Comparison of ENCODE assay signal across 1 cellular context in genomic region chr9:92295240-92295790, GRCh38.
TF ChIP-seq lines count a peak whose summit lies in the region.

No MANE protein-coding gene starts in this region.

TF ChIP-seq in SK-N-SH, 30 proteins besides CTCF, POLR2A, EP300 and RAD21 (continued from another document):
- no peak for TF ChIP-seq POLR2AphosphoS5 (IDR thresholded peaks at IDR 0.05; ENCODE audit: low read depth, low read length)
- no peak for TF ChIP-seq RCOR1 (IDR thresholded peaks at IDR 0.05; ENCODE audit: low read length)
- TF ChIP-seq SIN3A (IDR thresholded peaks at IDR 0.05; ENCODE audit: borderline replicate concordance, low read depth, low read length), result no peak
- no peak for TF ChIP-seq FOXM1 (IDR thresholded peaks at IDR 0.05; ENCODE audit: low read depth)
- no peak for TF ChIP-seq EZH2phosphoT487 (IDR thresholded peaks at IDR 0.05; ENCODE audit: borderline replicate concordance, low read depth)
- no peak for TF ChIP-seq GATA2 (CRISPR knock-in tag; IDR thresholded peaks at IDR 0.05)
- TF ChIP-seq, protein P1, sequence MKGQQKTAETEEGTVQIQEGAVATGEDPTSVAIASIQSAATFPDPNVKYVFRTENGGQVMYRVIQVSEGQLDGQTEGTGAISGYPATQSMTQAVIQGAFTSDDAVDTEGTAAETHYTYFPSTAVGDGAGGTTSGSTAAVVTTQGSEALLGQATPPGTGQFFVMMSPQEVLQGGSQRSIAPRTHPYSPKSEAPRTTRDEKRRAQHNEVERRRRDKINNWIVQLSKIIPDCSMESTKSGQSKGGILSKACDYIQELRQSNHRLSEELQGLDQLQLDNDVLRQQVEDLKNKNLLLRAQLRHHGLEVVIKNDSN (IDR thresholded peaks at IDR 0.05; ENCODE audit: borderline replicate concordance, low read depth), result no peak
- TF ChIP-seq FOSL2 (IDR thresholded peaks at IDR 0.05; ENCODE audit: borderline replicate concordance, low read depth), result no peak
- no peak for TF ChIP-seq SMC3 (IDR thresholded peaks at IDR 0.05; ENCODE audit: low read depth, low read length)
- TF ChIP-seq, protein P2, sequence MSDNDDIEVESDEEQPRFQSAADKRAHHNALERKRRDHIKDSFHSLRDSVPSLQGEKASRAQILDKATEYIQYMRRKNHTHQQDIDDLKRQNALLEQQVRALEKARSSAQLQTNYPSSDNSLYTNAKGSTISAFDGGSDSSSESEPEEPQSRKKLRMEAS (IDR thresholded peaks at IDR 0.05; ENCODE audit: low read depth), result no peak
- TF ChIP-seq TCF12 (IDR thresholded peaks at IDR 0.05), result no peak
- no peak for TF ChIP-seq FOXJ3 (CRISPR knock-in tag; IDR thresholded peaks at IDR 0.05)
- no peak for TF ChIP-seq YY1 (IDR thresholded peaks at IDR 0.05; ENCODE audit: low read depth)
- TF ChIP-seq TAF1 (IDR thresholded peaks at IDR 0.05; ENCODE audit: borderline replicate concordance, low read depth, low read length), result no peak
- no peak for TF ChIP-seq CHD2 (IDR thresholded peaks at IDR 0.05; ENCODE audit: low read length, partially characterized antibody)
